Comparison of ENCODE assay signal across 11 cellular contexts in genomic region chr3:73451276-73451973, GRCh38.
DNase-seq lines count a peak whose midpoint lies in the region; ATAC-seq and TF ChIP-seq lines count a peak whose summit lies in the region.
"Had no signal": no experiment of that assay in that cellular context is flagged by ENCODE, and none has a peak within 500 bp of the region (broad histone marks: within the 10 kb centered on the region; RNA-seq: fewer than 3 reads in every experiment).

No MANE protein-coding gene starts in this region.

- ATAC-seq in HG02938 (IDR thresholded peaks at IDR 0.05; ENCODE audit: unreplicated experiment) (peak; percentile 42), gastrocnemius medialis (peak; percentile 92 to 95)
- ATAC-seq: A549, gastroesophageal sphincter, HepG2 had no signal

- H3K27me3 ChIP-seq in gastrocnemius medialis = no peaks in the 10 kb centered on the region
- H3K27me3 ChIP-seq: gastroesophageal sphincter had no signal

- DNase-seq in NCI-H1417 (lab: John Stamatoyannopoulos, UW) = peak in 2 of 3 experiments; percentile 24 to 68
- no peak for DNase-seq in NCI-H1417 treated with DMSO at 0.1 percent for 48 hours (lab: John Stamatoyannopoulos, UW)
- peak; percentile 22 for DNase-seq in NCI-H774 (lab: John Stamatoyannopoulos, UW)
- DNase-seq in gastrocnemius medialis = peak in 1 of 2 donors; percentile 12
- no peak for DNase-seq in GM20000 (ENCODE audit: low spot score)
- no peak for DNase-seq in pons (ENCODE audit: low spot score)
- DNase-seq in effector CD4-positive, alpha-beta T cell = no peak

- TF ChIP-seq CTCF in gastrocnemius medialis (IDR thresholded peaks at IDR 0.05 in 4 of 5, conservative IDR thresholded peaks at IDR 0.05 in 1 of 5) (no peak), GM20000 (IDR thresholded peaks at IDR 0.05; ENCODE audit: extremely low read depth, missing control alignments) (no peak)

- TF ChIP-seq POLR2A in gastrocnemius medialis (IDR thresholded peaks at IDR 0.05) = no peak

- no peaks in the 10 kb centered on the region for H3K36me3 ChIP-seq in gastrocnemius medialis
- H3K36me3 ChIP-seq: gastroesophageal sphincter had no signal

- H3K9me3 ChIP-seq in gastrocnemius medialis = no peaks in the 10 kb centered on the region
- H3K9me3 ChIP-seq: A549, gastroesophageal sphincter had no signal

- no peak overlapping the region for H3K4me3 ChIP-seq in gastrocnemius medialis
- H3K4me3 ChIP-seq: A549, gastroesophageal sphincter had no signal

- in situ Hi-C loops in gastrocnemius medialis (cut with MboI; ENCODE audit: low sequenced_read_pairs in 4 of 4) = loop anchor here in 1 of 4 donors (10.0 kb wide), 1 partner anchor 53 kb away; no protein-coding TSS in a partner anchor

- H3K4me1 ChIP-seq in gastrocnemius medialis = peaks cover 18 to 26% of the 10 kb centered on the region in 2 donors
- H3K4me1 ChIP-seq: A549 had no signal

- intact Hi-C loops in gastrocnemius medialis (cut with DNase I; ENCODE audit: low total_unique reads) = no loop called here

- peak overlapping the region in 3 of 4 donors; percentile 56 to 70 (median 70) for H3K27ac ChIP-seq in gastrocnemius medialis
- H3K27ac ChIP-seq: A549, gastroesophageal sphincter had no signal

Comparison
In these comparisons a context has a peak if more than half of its experiments do, and no peak if none do; other contexts are left out.
1. DNase-seq: peak in NCI-H1417 (2 of 3) and NCI-H774 (single experiment); none in NCI-H1417 treated with DMSO at 0.1 percent for 48 hours (single experiment), GM20000 (single experiment), pons (single experiment) and effector CD4-positive, alpha-beta T cell (single experiment).